21 cellular contexts compared by ENCODE assay signal in genomic region chr3:89419647-89420141, GRCh38.
DNase-seq lines count a peak whose midpoint lies in the region; ATAC-seq and TF ChIP-seq lines count a peak whose summit lies in the region.
"Had no signal": no experiment of that assay in that cellular context is flagged by ENCODE, and none has a peak within 500 bp of the region (broad histone marks: within the 10 kb centered on the region; RNA-seq: fewer than 3 reads in every experiment).

No MANE protein-coding gene starts in this region.

- DNase-seq in GM23338 (ENCODE audit: low spot score) (no peak), adipocyte (ENCODE audit: low read depth) (peak; percentile 9), glomerular visceral epithelial cell (ENCODE audit: extremely low spot score) (peak; percentile 3), pons (ENCODE audit: low spot score) (peak; percentile 20), NCI-H1092 treated with DMSO at 0.1 percent for 48 hours (lab: John Stamatoyannopoulos, UW) (no peak), vagina (ENCODE audit: extremely low spot score in 2 of 2) (no peak), NCI-H1436 (lab: John Stamatoyannopoulos, UW) (no peak)
- DNase-seq: activated CD4-positive, alpha-beta T cell treated with anti-CD3 and anti-CD28 coated beads, Interleukin-2, amount 10 ng/mL, durations not matched to agents 24 days and 14 days; activated naive CD4-positive, alpha-beta T cell treated with anti-CD3 and anti-CD28 coated beads, Interleukin-2, amount 10 ng/mL, durations not matched to agents 7 days and 5 days; activated T-cell treated with anti-CD3 and anti-CD28 coated beads, Interleukin-2, amount 50 U/mL, for 72 hours; amygdala; CD4-positive, CD25-positive, alpha-beta regulatory T cell; hippocampal formation; immature natural killer cell; NCI-H187; NCI-H748 treated with DMSO at 0.1 percent for 48 hours had no signal

- no peaks in the 10 kb centered on the region for H3K79me2 ChIP-seq in GM23338 (replicated peaks; ENCODE audit: insufficient read depth)

- H3K36me3 ChIP-seq in GM23338 (ENCODE audit: insufficient read depth) (no peaks in the 10 kb centered on the region), adipocyte (ENCODE audit: control insufficient read depth, insufficient read depth, low read length, severe bottlenecking) (no peaks in the 10 kb centered on the region), vagina (no peaks in the 10 kb centered on the region)
- H3K36me3 ChIP-seq: prostate gland had no signal

- ATAC-seq in GM23338 = no peak
- ATAC-seq: activated T-cell treated with anti-CD3 and anti-CD28 coated beads, Interleukin-2, amount 50 U/mL, for 72 hours; HCT116; stimulated activated effector memory CD8-positive, alpha-beta T cell treated with anti-CD3 and anti-CD28 coated beads, Interleukin-12 subunit alpha, Interleukin-12 subunit beta, amount 100 ng/mL, for 72 hours had no signal

- TF ChIP-seq POLR2A in vagina (IDR thresholded peaks at IDR 0.05) = no peak

- no peaks in the 10 kb centered on the region for H3K4me1 ChIP-seq in GM23338 (ENCODE audit: insufficient read depth)
- H3K4me1 ChIP-seq in adipocyte (ENCODE audit: control insufficient read depth, insufficient read depth, low read length) = peaks cover 9% of the 10 kb centered on the region
- no peaks in the 10 kb centered on the region for H3K4me1 ChIP-seq in vagina
- H3K4me1 ChIP-seq: prostate gland had no signal

- H3K9me3 ChIP-seq in adipocyte (ENCODE audit: control insufficient read depth, low read length) (no peaks in the 10 kb centered on the region), vagina (no peaks in the 10 kb centered on the region)
- H3K9me3 ChIP-seq: prostate gland had no signal

- no peak overlapping the region for H3K9ac ChIP-seq in adipocyte (ENCODE audit: low read length)

- H3K27me3 ChIP-seq in GM23338 (ENCODE audit: insufficient read depth) (no peaks in the 10 kb centered on the region), adipocyte (replicated peaks; ENCODE audit: control insufficient read depth, insufficient read depth, low read length) (no peaks in the 10 kb centered on the region), vagina (no peaks in the 10 kb centered on the region)

- 0 out of 2 replicates have a peak overlapping the region, but pooled peaks have one; percentile 28 for H2AFZ ChIP-seq in GM23338

- no peak overlapping the region for H3K4me3 Mint-ChIP-seq in GM23338
- H3K4me3 Mint-ChIP-seq: activated CD4-positive, alpha-beta T cell treated with anti-CD3 and anti-CD28 coated beads, Interleukin-2, amount 10 ng/mL, durations not matched to agents 24 days and 14 days; activated naive CD4-positive, alpha-beta T cell treated with anti-CD3 and anti-CD28 coated beads, Interleukin-2, amount 10 ng/mL, durations not matched to agents 7 days and 5 days; activated T-cell treated with anti-CD3 and anti-CD28 coated beads, Interleukin-2, amount 50 U/mL, for 72 hours; CD4-positive, CD25-positive, alpha-beta regulatory T cell; immature natural killer cell; stimulated activated effector memory CD8-positive, alpha-beta T cell treated with anti-CD3 and anti-CD28 coated beads, Interleukin-12 subunit alpha, Interleukin-12 subunit beta, amount 100 ng/mL, for 72 hours had no signal

- H3K9me2 ChIP-seq in GM23338 (ENCODE audit: insufficient read depth) = no peaks in the 10 kb centered on the region

- H3K27me3 Mint-ChIP-seq in GM23338 (ENCODE audit: insufficient read depth, low read depth, poor library complexity) = peaks cover 2% of the 10 kb centered on the region
- H3K27me3 Mint-ChIP-seq: activated CD4-positive, alpha-beta T cell treated with anti-CD3 and anti-CD28 coated beads, Interleukin-2, amount 10 ng/mL, durations not matched to agents 24 days and 14 days; activated naive CD4-positive, alpha-beta T cell treated with anti-CD3 and anti-CD28 coated beads, Interleukin-2, amount 10 ng/mL, durations not matched to agents 7 days and 5 days; CD4-positive, CD25-positive, alpha-beta regulatory T cell had no signal

- H3K27ac ChIP-seq in GM23338 (ENCODE audit: low read depth) = no peak overlapping the region
- H3K27ac ChIP-seq in vagina = no peak overlapping the region
- H3K27ac ChIP-seq: prostate gland, skin epidermis, VCaP had no signal

- no peaks in the 10 kb centered on the region for H3K36me3 Mint-ChIP-seq in GM23338 (ENCODE audit: low read depth)
- H3K36me3 Mint-ChIP-seq: activated naive CD4-positive, alpha-beta T cell treated with anti-CD3 and anti-CD28 coated beads, Interleukin-2, amount 10 ng/mL, durations not matched to agents 7 days and 5 days; CD4-positive, CD25-positive, alpha-beta regulatory T cell; immature natural killer cell; stimulated activated effector memory CD8-positive, alpha-beta T cell treated with anti-CD3 and anti-CD28 coated beads, Interleukin-12 subunit alpha, Interleukin-12 subunit beta, amount 100 ng/mL, for 72 hours had no signal

- H3F3A ChIP-seq in GM23338 (replicated peaks; ENCODE audit: low read depth) = no peaks in the 10 kb centered on the region

- no peaks in the 10 kb centered on the region for H4K20me1 ChIP-seq in GM23338 (replicated peaks; ENCODE audit: insufficient read depth)

- peaks cover 5% of the 10 kb centered on the region; the same call in 2 of the 3 replicates for H3K4me1 Mint-ChIP-seq in GM23338
- H3K4me1 Mint-ChIP-seq: activated CD4-positive, alpha-beta T cell treated with anti-CD3 and anti-CD28 coated beads, Interleukin-2, amount 10 ng/mL, durations not matched to agents 24 days and 14 days; activated naive CD4-positive, alpha-beta T cell treated with anti-CD3 and anti-CD28 coated beads, Interleukin-2, amount 10 ng/mL, durations not matched to agents 7 days and 5 days; CD4-positive, CD25-positive, alpha-beta regulatory T cell; immature natural killer cell; stimulated activated effector memory CD8-positive, alpha-beta T cell treated with anti-CD3 and anti-CD28 coated beads, Interleukin-12 subunit alpha, Interleukin-12 subunit beta, amount 100 ng/mL, for 72 hours had no signal

- TF ChIP-seq CTCF in GM23338 (conservative IDR thresholded peaks at IDR 0.05; ENCODE audit: low read depth in 2 of 2) (no peak), vagina (IDR thresholded peaks at IDR 0.05) (no peak)

- intact Hi-C loops in vagina (cut with DNase I) = no loop called here

- no peak overlapping the region for H3K4me3 ChIP-seq in GM23338
- H3K4me3 ChIP-seq in adipocyte (ENCODE audit: low read length) = no peak overlapping the region
- H3K4me3 ChIP-seq in vagina = no peak overlapping the region
- H3K4me3 ChIP-seq: prostate gland, skin epidermis had no signal

- H3K27ac Mint-ChIP-seq in GM23338 = no peak overlapping the region
- H3K27ac Mint-ChIP-seq: activated CD4-positive, alpha-beta T cell treated with anti-CD3 and anti-CD28 coated beads, Interleukin-2, amount 10 ng/mL, durations not matched to agents 24 days and 14 days; activated naive CD4-positive, alpha-beta T cell treated with anti-CD3 and anti-CD28 coated beads, Interleukin-2, amount 10 ng/mL, durations not matched to agents 7 days and 5 days; activated T-cell treated with anti-CD3 and anti-CD28 coated beads, Interleukin-2, amount 50 U/mL, for 72 hours; CD4-positive, CD25-positive, alpha-beta regulatory T cell; immature natural killer cell; stimulated activated effector memory CD8-positive, alpha-beta T cell treated with anti-CD3 and anti-CD28 coated beads, Interleukin-12 subunit alpha, Interleukin-12 subunit beta, amount 100 ng/mL, for 72 hours had no signal

- no peak overlapping the region for H3K4me2 ChIP-seq in GM23338

- no peaks in the 10 kb centered on the region for H3K9me3 Mint-ChIP-seq in GM23338
- H3K9me3 Mint-ChIP-seq: activated CD4-positive, alpha-beta T cell treated with anti-CD3 and anti-CD28 coated beads, Interleukin-2, amount 10 ng/mL, durations not matched to agents 24 days and 14 days had no signal

TF ChIP-seq in GM23338, 12 proteins besides CTCF, POLR2A, EP300 and RAD21:
- no peak for TF ChIP-seq ZNF114 (CRISPR knock-in tag; IDR thresholded peaks at IDR 0.05)

Comparison
In these comparisons a context has a peak if more than half of its experiments do, and no peak if none do; other contexts are left out.
1. DNase-seq: peak in adipocyte (single experiment), glomerular visceral epithelial cell (single experiment) and pons (single experiment); none in GM23338 (single experiment), NCI-H1092 treated with DMSO at 0.1 percent for 48 hours (single experiment), vagina (0 of 2) and NCI-H1436 (single experiment).